Comparison of ENCODE assay signal across 8 cellular contexts in the genomic region with DNA sequence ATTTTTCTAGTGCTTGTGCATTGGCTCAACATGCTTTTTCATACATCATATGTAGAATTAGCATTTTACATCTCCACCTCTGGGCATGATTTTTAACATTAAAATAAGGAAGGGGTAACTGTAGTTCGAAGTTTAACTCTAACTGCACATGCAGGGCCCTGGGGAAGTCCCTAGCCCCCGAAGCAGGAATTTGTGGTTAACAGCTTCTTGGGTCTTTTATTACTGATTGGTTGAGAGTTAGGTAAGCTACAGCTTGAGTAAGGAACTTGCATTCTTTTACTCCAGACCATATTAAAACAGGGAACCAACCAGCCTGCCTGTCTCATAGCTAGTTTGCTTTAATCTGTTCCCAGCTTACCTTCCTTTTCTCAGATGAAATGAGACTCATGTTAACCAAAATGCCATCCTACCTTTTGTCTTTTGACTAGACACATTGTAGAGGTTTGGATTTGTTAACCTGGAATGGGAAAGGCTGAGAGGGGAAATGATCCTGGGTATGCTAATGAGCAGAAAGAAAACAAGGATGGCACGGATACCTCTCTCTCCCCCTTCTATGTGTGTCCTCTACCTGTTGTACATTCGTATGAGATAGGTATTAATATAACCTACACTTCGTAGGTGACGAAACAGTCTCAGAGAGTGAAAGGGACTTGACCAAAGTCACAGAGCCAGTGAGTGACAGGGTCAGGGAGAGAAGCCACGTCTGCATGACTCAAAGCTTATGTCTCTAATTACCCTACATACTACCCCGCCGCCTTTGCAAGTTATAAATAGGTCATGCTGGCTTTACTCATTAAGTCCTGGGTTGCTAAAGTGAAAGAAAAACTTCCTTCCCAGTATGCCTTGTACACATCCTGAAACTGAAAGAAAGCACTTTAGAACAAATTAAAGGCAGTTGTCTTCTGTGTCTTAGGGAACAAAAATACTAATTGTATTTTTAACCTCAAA.
DNase-seq lines count a peak whose midpoint lies in the region; ATAC-seq lines count a peak whose summit lies in the region.

No MANE protein-coding gene starts in this region.

- peaks cover 21% of the 10 kb centered on the region for H3K4me1 Mint-ChIP-seq in activated CD4-positive, alpha-beta T cell treated with anti-CD3 and anti-CD28 coated beads, Interleukin-2, amount 10 ng/mL, durations not matched to agents 24 days and 14 days
- peaks cover 10% of the 10 kb centered on the region for H3K4me1 Mint-ChIP-seq in memory B cell

- peaks cover 38% of the 10 kb centered on the region for H3K4me1 ChIP-seq in BLaER1

- H3K4me3 ChIP-seq in BLaER1, result peak overlapping the region; percentile 55

- intact Hi-C loops in activated CD4-positive, alpha-beta T cell treated with anti-CD3 and anti-CD28 coated beads, Interleukin-2, amount 10 ng/mL, durations not matched to agents 24 days and 14 days (cut with micrococcal nuclease), result loop anchor here (1.0 to 10.0 kb wide), 5 partner anchors 70 to 903 kb away; a partner anchor contains a TSS

- H3K27ac ChIP-seq in BLaER1, result peak overlapping the region; percentile 82

- peak overlapping the region; percentile 92 for H3K27ac Mint-ChIP-seq in activated CD4-positive, alpha-beta T cell treated with anti-CD3 and anti-CD28 coated beads, Interleukin-2, amount 10 ng/mL, durations not matched to agents 24 days and 14 days
- peak overlapping the region; percentile 92 for H3K27ac Mint-ChIP-seq in memory B cell

- H3K9me3 Mint-ChIP-seq in activated CD4-positive, alpha-beta T cell treated with anti-CD3 and anti-CD28 coated beads, Interleukin-2, amount 10 ng/mL, durations not matched to agents 24 days and 14 days, result no peaks in the 10 kb centered on the region
- H3K9me3 Mint-ChIP-seq in memory B cell, result peaks cover 3% of the 10 kb centered on the region

- no peaks in the 10 kb centered on the region for H4K20me1 ChIP-seq in BLaER1

- no peaks in the 10 kb centered on the region for H3K36me3 ChIP-seq in BLaER1

- H3K9me3 ChIP-seq in BLaER1, result peaks cover 41% of the 10 kb centered on the region

- H3K4me2 ChIP-seq in BLaER1, result peak overlapping the region; percentile 91

- peak overlapping the region; percentile 55 for H3K9ac ChIP-seq in BLaER1

- DNase-seq in activated CD4-positive, alpha-beta T cell treated with anti-CD3 and anti-CD28 coated beads, Interleukin-2, amount 10 ng/mL, durations not matched to agents 24 days and 14 days, result peak; percentile 82
- peak in 1 of 2 donors; percentile 16 for DNase-seq in memory B cell (ENCODE audit: low spot score in 2 of 2)
- no peak for DNase-seq in NCI-H1694 treated with DMSO at 0.1 percent for 48 hours (lab: John Stamatoyannopoulos, UW)
- no peak for DNase-seq in NCI-H526 treated with DMSO at 0.1 percent for 48 hours (lab: John Stamatoyannopoulos, UW)
- no peak for DNase-seq in DMS 273 (lab: John Stamatoyannopoulos, UW; ENCODE audit: unreplicated experiment)

- H3K4me3 Mint-ChIP-seq in activated CD4-positive, alpha-beta T cell treated with anti-CD3 and anti-CD28 coated beads, Interleukin-2, amount 10 ng/mL, durations not matched to agents 24 days and 14 days, result peak overlapping the region; percentile 78
- H3K4me3 Mint-ChIP-seq in memory B cell, result peak overlapping the region; percentile 76

- H3K27me3 Mint-ChIP-seq in activated CD4-positive, alpha-beta T cell treated with anti-CD3 and anti-CD28 coated beads, Interleukin-2, amount 10 ng/mL, durations not matched to agents 24 days and 14 days, result no peaks in the 10 kb centered on the region
- H3K27me3 Mint-ChIP-seq in memory B cell, result no peaks in the 10 kb centered on the region

- no peaks in the 10 kb centered on the region for H3K27me3 ChIP-seq in BLaER1

- ATAC-seq in GM19467 (IDR thresholded peaks at IDR 0.05; ENCODE audit: unreplicated experiment), result peak; percentile 92
- peak; percentile 83 for ATAC-seq in HG03558 (IDR thresholded peaks at IDR 0.05; ENCODE audit: extremely low read depth, unreplicated experiment)
- peak; percentile 81 for ATAC-seq in memory B cell (ENCODE audit: low read depth)

- H3K36me3 Mint-ChIP-seq in activated CD4-positive, alpha-beta T cell treated with anti-CD3 and anti-CD28 coated beads, Interleukin-2, amount 10 ng/mL, durations not matched to agents 24 days and 14 days (ENCODE audit: low read depth), result no peaks in the 10 kb centered on the region
- no peaks in the 10 kb centered on the region for H3K36me3 Mint-ChIP-seq in memory B cell
